ENCODE assay signal across 8 cellular contexts in the genomic region with DNA sequence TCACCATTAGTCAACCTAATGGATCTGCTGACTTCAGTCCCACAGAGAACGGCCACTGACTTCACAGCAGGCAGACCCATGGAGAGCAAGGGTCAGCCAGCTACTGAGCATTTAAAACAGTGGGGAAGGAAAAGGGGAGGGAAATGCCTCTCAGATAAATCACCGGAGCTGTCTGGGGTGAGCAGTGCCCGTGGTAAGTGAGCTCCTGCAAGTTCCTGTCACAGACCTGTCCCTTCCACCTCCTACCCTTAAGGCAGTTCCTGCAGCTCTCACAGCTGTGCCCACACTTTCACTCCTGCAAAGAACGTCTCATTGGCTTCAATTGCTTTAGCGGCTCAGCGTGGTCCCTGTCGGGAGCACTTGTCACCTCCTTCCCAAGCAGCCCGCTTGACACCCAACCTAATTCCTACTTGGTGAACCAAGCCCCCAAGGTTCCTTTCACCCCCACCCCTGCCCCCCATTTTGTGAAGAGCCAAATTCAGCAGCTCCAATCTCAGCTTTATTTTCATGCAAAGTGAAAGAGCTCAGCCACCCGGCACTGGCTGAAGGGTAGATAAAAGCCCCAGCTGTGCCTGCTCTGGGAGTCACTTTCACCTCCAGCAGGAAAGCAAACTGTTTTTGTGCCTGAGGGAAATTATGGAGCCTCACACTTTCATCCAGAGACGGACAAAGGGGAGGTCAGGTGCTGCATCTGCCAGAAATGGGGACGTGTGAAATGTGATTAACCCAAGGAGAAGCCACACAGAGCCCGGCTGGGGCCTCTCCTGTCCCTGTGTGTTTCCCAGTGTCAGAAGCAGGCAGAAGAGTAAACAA.
A peak's percentile ranks its signal among the peaks of the same experiment; 100 is the strongest.
DNase-seq lines count a peak whose midpoint lies in the region; ATAC-seq and TF ChIP-seq lines count a peak whose summit lies in the region.

No MANE protein-coding gene starts in this region.

- peaks cover 4% of the 10 kb centered on the region for H3K27me3 ChIP-seq in transverse colon

- POLR2A ChIA-PET in RWPE1 (lab: Yijun Ruan, JAX; ENCODE audit: low non-redundant PET), result no interaction called here

- no peak for TF ChIP-seq CTCF in astrocyte of the spinal cord (IDR thresholded peaks at IDR 0.05; ENCODE audit: low read depth, low read length)
- TF ChIP-seq CTCF in transverse colon (IDR thresholded peaks at IDR 0.05), result no peak
- TF ChIP-seq CTCF in RWPE1 (conservative IDR thresholded peaks at IDR 0.05; ENCODE audit: low read depth), result no peak

- intact Hi-C loops in transverse colon (cut with DNase I; ENCODE audit: low total_unique reads), result no loop called here

- CTCF ChIA-PET in RWPE1 (lab: Yijun Ruan, JAX), result interaction anchor here (0.5 kb wide), 1 partner anchor 917 kb away, joined by 5 read pairs; no protein-coding TSS in a partner anchor

- in situ Hi-C loops in astrocyte of the spinal cord (cut with HindIII; ENCODE audit: low sequenced_read_pairs), result no loop called here
- in situ Hi-C loops in transverse colon (cut with MboI; ENCODE audit: low pct_ligation_motif_present in 1 of 4, low pct_unique_long_range_greater_than_20kb in 1 of 4, low sequenced_read_pairs in 3 of 4), result no loop called here

- DNase-seq in DMS53 (lab: John Stamatoyannopoulos, UW) (peak; percentile 78), NCI-H2107 (lab: John Stamatoyannopoulos, UW) (peak; percentile 27), astrocyte of the spinal cord (ENCODE audit: low read depth, low spot score) (peak; percentile 10), kidney tubule cell (ENCODE audit: low spot score) (peak; percentile 90), stromal cell of bone marrow (ENCODE audit: low read depth) (peak; percentile 10), transverse colon (no peak), RWPE1 (ENCODE audit: low spot score) (no peak)

- H3K27ac ChIP-seq in transverse colon (no peak overlapping the region), RWPE1 (no peak overlapping the region)

- no peaks in the 10 kb centered on the region for H3K9me3 ChIP-seq in transverse colon

- TF ChIP-seq EP300 in transverse colon (IDR thresholded peaks at IDR 0.05; ENCODE audit: low read depth), result no peak

- H3K4me3 ChIP-seq in astrocyte of the spinal cord (ENCODE audit: low read depth, low read length) (peak overlapping the region; percentile 26), transverse colon (peak overlapping the region in 2 of 4 donors; percentile 6 to 31)

- H3K36me3 ChIP-seq in transverse colon, result no peaks in the 10 kb centered on the region

- ATAC-seq in GM21576 (IDR thresholded peaks at IDR 0.05; ENCODE audit: unreplicated experiment), result peak; percentile 54

- no peaks in the 10 kb centered on the region for H3K4me1 ChIP-seq in transverse colon

- WGBS in transverse colon (ENCODE audit: low coverage in 1 of 2), 2 donors, result 22 to 35% methylated on average over 3 to 12 of the region's 12 CpGs

- no peak for TF ChIP-seq POLR2A in transverse colon (IDR thresholded peaks at IDR 0.05)

Comparison
In these comparisons a context has a peak if more than half of its experiments do, and no peak if none do; other contexts are left out.
1. DNase-seq: peak in DMS53 (single experiment), NCI-H2107 (single experiment), astrocyte of the spinal cord (single experiment), kidney tubule cell (single experiment) and stromal cell of bone marrow (single experiment); none in transverse colon (single experiment) and RWPE1 (single experiment).